ENCODE assay signal across 1 cellular context in the genomic region with DNA sequence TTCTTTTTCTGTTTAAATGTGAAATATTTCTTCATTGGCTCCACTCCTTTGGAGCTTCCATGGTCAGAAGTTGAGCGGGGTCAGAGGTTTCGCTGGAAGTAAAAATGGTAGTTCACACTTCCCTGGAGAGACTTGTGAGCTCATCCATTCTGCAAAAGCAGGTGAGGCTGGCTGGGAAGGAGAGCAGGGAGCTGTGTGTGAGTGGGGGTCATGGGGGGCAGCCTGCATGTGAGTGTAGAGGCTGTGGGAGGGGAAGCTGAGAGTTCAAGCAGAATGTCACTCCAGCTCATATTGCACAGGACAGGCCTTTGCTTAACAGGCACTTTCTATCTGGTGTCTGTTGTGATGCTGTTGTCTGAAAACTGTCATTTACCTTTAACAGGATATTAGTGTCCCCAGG.
TF ChIP-seq lines count a peak whose summit lies in the region.

No MANE protein-coding gene starts in this region.

TF ChIP-seq in GM12878, 131 proteins besides CTCF, POLR2A, EP300 and RAD21:
- TF ChIP-seq, protein P1, sequence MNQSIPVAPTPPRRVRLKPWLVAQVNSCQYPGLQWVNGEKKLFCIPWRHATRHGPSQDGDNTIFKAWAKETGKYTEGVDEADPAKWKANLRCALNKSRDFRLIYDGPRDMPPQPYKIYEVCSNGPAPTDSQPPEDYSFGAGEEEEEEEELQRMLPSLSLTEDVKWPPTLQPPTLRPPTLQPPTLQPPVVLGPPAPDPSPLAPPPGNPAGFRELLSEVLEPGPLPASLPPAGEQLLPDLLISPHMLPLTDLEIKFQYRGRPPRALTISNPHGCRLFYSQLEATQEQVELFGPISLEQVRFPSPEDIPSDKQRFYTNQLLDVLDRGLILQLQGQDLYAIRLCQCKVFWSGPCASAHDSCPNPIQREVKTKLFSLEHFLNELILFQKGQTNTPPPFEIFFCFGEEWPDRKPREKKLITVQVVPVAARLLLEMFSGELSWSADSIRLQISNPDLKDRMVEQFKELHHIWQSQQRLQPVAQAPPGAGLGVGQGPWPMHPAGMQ (IDR thresholded peaks at IDR 0.05; ENCODE audit: borderline replicate concordance) = no peak
- TF ChIP-seq ZBED1 (IDR thresholded peaks at IDR 0.05; ENCODE audit: borderline replicate concordance) = no peak
- TF ChIP-seq TCF3 (IDR thresholded peaks at IDR 0.05; ENCODE audit: borderline replicate concordance, insufficient read depth, low read depth, low read length) = no peak
- TF ChIP-seq ZZZ3 (IDR thresholded peaks at IDR 0.05; ENCODE audit: control insufficient read depth, insufficient read length, low read depth) = no peak
- TF ChIP-seq LARP7 (IDR thresholded peaks at IDR 0.05) = no peak
- no peak for TF ChIP-seq REST (IDR thresholded peaks at IDR 0.05; ENCODE audit: low read depth, low read length)
- TF ChIP-seq BCL11A (IDR thresholded peaks at IDR 0.05; ENCODE audit: low read depth, low read length) = no peak
